Comparison of ENCODE assay signal across 16 cellular contexts in genomic region chr4:124499266-124499665, GRCh38.
DNase-seq lines count a peak whose midpoint lies in the region.
"Had no signal": no experiment of that assay in that cellular context is flagged by ENCODE, and none has a peak within 500 bp of the region (broad histone marks: within the 10 kb centered on the region; RNA-seq: fewer than 3 reads in every experiment).

No MANE protein-coding gene starts in this region.

- no peak overlapping the region for H3K4me3 ChIP-seq in skeletal muscle cell (ENCODE audit: low read depth, low read length)
- H3K4me3 ChIP-seq: A549 had no signal

- DNase-seq in NCI-H748 (lab: John Stamatoyannopoulos, UW; ENCODE audit: unreplicated experiment): peak; percentile 60
- DNase-seq in NCI-H748 treated with DMSO at 0.1 percent for 48 hours (lab: John Stamatoyannopoulos, UW): no peak
- DNase-seq in SK-N-DZ (ENCODE audit: low spot score): peak; percentile 21
- peak; percentile 32 for DNase-seq in fibroblast of peridontal ligament (ENCODE audit: extremely low read depth)
- peak; percentile 9 for DNase-seq in skeletal muscle cell (ENCODE audit: low read depth)
- DNase-seq in occipital lobe (lab: John Stamatoyannopoulos, UW): no peak
- DNase-seq in LoVo (ENCODE audit: low spot score): no peak
- no peak for DNase-seq in H4 (ENCODE audit: low spot score)
- DNase-seq: activated CD4-positive, alpha-beta T cell treated with anti-CD3 and anti-CD28 coated beads for 48 hours; activated naive CD4-positive, alpha-beta T cell treated with Interleukin-2 at 50 U/mL for 16 hours; DMS79 treated with DMSO at 0.1 percent for 48 hours; immature natural killer cell; mammary epithelial cell; right cardiac atrium; stimulated activated naive CD8-positive, alpha-beta T cell treated with anti-CD3 and anti-CD28 coated beads, Interleukin-15, amount 100 ng/mL, for 72 hours had no signal

Comparison
In these comparisons a context has a peak if more than half of its experiments do, and no peak if none do; other contexts are left out.
1. DNase-seq: peak in NCI-H748 (single experiment), SK-N-DZ (single experiment), fibroblast of peridontal ligament (single experiment) and skeletal muscle cell (single experiment); none in NCI-H748 treated with DMSO at 0.1 percent for 48 hours (single experiment), occipital lobe (single experiment), LoVo (single experiment) and H4 (single experiment).